1 cellular context compared by ENCODE assay signal in the genomic region with DNA sequence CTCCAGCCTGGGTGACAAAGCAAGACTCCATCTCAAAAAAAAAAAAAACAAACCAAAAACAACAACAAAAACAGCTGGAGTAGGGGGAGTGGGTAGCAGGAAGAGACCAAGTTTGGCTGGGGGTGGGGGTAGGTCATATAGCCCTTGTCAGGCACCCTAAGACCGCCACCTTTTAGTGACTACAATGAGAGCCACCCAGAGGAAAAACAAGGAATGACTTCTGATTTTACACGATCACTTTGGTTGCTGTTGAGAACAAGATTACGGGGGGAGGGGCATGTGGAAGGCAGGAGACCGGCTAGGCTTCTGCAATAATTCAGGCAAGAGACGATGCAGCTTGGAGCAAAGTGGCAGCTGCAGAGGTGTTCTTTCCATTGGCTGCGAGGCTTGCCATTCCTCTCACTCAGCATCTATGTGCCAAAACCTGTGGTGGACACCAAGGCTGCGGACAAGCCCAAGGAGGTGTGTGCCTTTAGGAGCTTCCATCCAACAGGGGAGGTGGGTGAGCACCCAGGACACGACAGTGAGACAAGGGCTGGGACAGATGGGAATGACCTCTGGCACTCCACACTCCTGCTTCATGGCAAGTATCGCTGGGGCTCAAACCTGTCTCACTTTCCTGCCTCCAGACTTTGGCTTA.
TF ChIP-seq lines count a peak whose summit lies in the region.

No MANE protein-coding gene starts in this region.

TF ChIP-seq in IMR-90, 13 proteins besides CTCF, POLR2A, EP300 and RAD21:
- TF ChIP-seq CHD1 (IDR thresholded peaks at IDR 0.05; ENCODE audit: low read depth, low read length) (no peak), BHLHE40 (IDR thresholded peaks at IDR 0.05; ENCODE audit: low read depth, low read length) (no peak), CEBPB (IDR thresholded peaks at IDR 0.05; ENCODE audit: low read depth, low read length) (no peak), RCOR1 (IDR thresholded peaks at IDR 0.05; ENCODE audit: insufficient replicate concordance, low read length) (no peak), NFE2L2 (IDR thresholded peaks at IDR 0.05; ENCODE audit: low read depth, low read length) (no peak), RFX5 (IDR thresholded peaks at IDR 0.05; ENCODE audit: low read depth, low read length) (no peak), SMC3 (IDR thresholded peaks at IDR 0.05; ENCODE audit: low read depth, low read length) (no peak), MAZ (IDR thresholded peaks at IDR 0.05; ENCODE audit: borderline replicate concordance, low read depth, low read length) (no peak), FOS (IDR thresholded peaks at IDR 0.05; ENCODE audit: low read depth, low read length) (no peak), MAFK (IDR thresholded peaks at IDR 0.05; ENCODE audit: low read depth, low read length) (no peak), MXI1 (IDR thresholded peaks at IDR 0.05; ENCODE audit: borderline replicate concordance, low read depth, low read length) (no peak)
- TF ChIP-seq, protein P1, sequence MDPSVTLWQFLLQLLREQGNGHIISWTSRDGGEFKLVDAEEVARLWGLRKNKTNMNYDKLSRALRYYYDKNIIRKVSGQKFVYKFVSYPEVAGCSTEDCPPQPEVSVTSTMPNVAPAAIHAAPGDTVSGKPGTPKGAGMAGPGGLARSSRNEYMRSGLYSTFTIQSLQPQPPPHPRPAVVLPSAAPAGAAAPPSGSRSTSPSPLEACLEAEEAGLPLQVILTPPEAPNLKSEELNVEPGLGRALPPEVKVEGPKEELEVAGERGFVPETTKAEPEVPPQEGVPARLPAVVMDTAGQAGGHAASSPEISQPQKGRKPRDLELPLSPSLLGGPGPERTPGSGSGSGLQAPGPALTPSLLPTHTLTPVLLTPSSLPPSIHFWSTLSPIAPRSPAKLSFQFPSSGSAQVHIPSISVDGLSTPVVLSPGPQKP (IDR thresholded peaks at IDR 0.05; ENCODE audit: borderline replicate concordance, low read depth, low read length) = no peak
- TF ChIP-seq, protein P2, sequence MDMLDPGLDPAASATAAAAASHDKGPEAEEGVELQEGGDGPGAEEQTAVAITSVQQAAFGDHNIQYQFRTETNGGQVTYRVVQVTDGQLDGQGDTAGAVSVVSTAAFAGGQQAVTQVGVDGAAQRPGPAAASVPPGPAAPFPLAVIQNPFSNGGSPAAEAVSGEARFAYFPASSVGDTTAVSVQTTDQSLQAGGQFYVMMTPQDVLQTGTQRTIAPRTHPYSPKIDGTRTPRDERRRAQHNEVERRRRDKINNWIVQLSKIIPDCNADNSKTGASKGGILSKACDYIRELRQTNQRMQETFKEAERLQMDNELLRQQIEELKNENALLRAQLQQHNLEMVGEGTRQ (IDR thresholded peaks at IDR 0.05; ENCODE audit: low read depth, low read length) = no peak
